ENCODE assay signal across 11 cellular contexts in the genomic region with DNA sequence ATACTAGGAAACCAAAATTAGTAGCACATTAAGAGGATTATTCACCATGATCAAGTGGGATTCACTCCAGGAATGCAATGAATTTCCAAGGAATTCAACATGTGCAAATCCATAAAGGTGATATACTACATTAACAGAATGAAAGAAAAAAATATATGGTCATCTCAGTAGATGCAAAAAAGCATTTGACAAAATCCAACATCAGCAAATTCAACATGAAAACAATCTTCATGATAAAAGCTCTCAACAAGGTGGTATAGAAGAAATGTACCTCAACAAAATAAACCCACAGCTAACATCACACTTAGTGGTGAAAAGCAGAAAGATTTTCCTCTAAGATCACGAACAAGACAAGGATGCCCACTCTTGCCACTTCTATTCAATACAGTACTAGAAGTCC.
"Had no signal": no experiment of that assay in that cellular context is flagged by ENCODE, and none has a peak within 500 bp of the region (broad histone marks: within the 10 kb centered on the region; RNA-seq: fewer than 3 reads in every experiment).

No MANE protein-coding gene starts in this region.

- H2AFZ ChIP-seq: GM23248, GM23338 had no signal

- ATAC-seq: GM23338, HCT116 had no signal

- FAIRE-seq: H1, H54 had no signal

- DNase-seq: GM23248, GOT3, H7, H9, HCEC 1CT, HFFc6 had no signal

- H3K36me3 ChIP-seq: HAP-1 had no signal

- H3K9ac ChIP-seq: GM23248 had no signal

- H3K4me3 ChIP-seq: GM23248, GM23338, HAP-1 had no signal

- H3K27ac ChIP-seq: GM23248 had no signal

- H3K4me2 ChIP-seq: GM23338 had no signal
